Comparison of ENCODE assay signal across 8 cellular contexts in genomic region chr13:95403349-95404140, GRCh38.
A peak's percentile ranks its signal among the peaks of the same experiment; 100 is the strongest.
DNase-seq lines count a peak whose midpoint lies in the region; ATAC-seq and TF ChIP-seq lines count a peak whose summit lies in the region.

No MANE protein-coding gene starts in this region.

- H3K36me3 Mint-ChIP-seq in WTC11 = no peaks in the 10 kb centered on the region

- H3K9me3 Mint-ChIP-seq in WTC11 = no peaks in the 10 kb centered on the region

- H3K4me3 ChIP-seq in foreskin fibroblast (ENCODE audit: low read depth in 1 of 2, low read length in 2 of 2) = peak overlapping the region; percentile 46 to 67

- POLR2A ChIA-PET in WTC11 (lab: Charles Lee) = interaction anchor here (1.0 to 1.6 kb wide), 3 partner anchors 45 to 214 kb away, joined by 4 to 7 read pairs (median 6); no protein-coding TSS in a partner anchor

- H3K27ac Mint-ChIP-seq in WTC11 = peak overlapping the region; percentile 43

- ATAC-seq in HG02588 (IDR thresholded peaks at IDR 0.05; ENCODE audit: unreplicated experiment) = peak; percentile 9
- ATAC-seq in WTC11 = peak; percentile 91
- ATAC-seq in SK-N-SH treated with all-trans-retinoic acid at 6 μM for 48 hours = no peak
- no peak for ATAC-seq in GM21786 (IDR thresholded peaks at IDR 0.05; ENCODE audit: unreplicated experiment)

- H3K27me3 Mint-ChIP-seq in WTC11 (ENCODE audit: low read depth) = no peaks in the 10 kb centered on the region; the same call in 1 of the 2 replicates

- DNase-seq in EL = peak; percentile 19
- peak; percentile 81 for DNase-seq in WTC11 (ENCODE audit: low spot score)
- peak in 1 of 2 donors; percentile 12 for DNase-seq in foreskin fibroblast
- peak; percentile 9 for DNase-seq in renal cortical epithelial cell (ENCODE audit: low read depth)
- DNase-seq in NCI-H526 treated with DMSO at 0.1 percent for 48 hours (lab: John Stamatoyannopoulos, UW) = no peak

- H3K4me1 Mint-ChIP-seq in WTC11 = peaks cover 5% of the 10 kb centered on the region

- peak overlapping the region; percentile 74 for H3K4me3 Mint-ChIP-seq in WTC11

- TF ChIP-seq CTCF in WTC11 (IDR thresholded peaks at IDR 0.05) (no peak), foreskin fibroblast (IDR thresholded peaks at IDR 0.05; ENCODE audit: low read depth, low read length) (no peak)

- CTCF ChIA-PET in WTC11 (lab: Charles Lee) = interaction anchor here (0.6 to 11.7 kb wide), 59 partner anchors 10 to 783 kb away, joined by 3 to 388 read pairs (median 4); partner anchors contain the start of gene ABCC4

TF ChIP-seq in WTC11, 78 proteins besides CTCF, POLR2A, EP300 and RAD21:
- TF ChIP-seq ZNF232 (CRISPR knock-in tag; IDR thresholded peaks at IDR 0.05) (0 out of 2 replicates have a peak, but pooled peaks have one; percentile 34), MLX (CRISPR knock-in tag; IDR thresholded peaks at IDR 0.05) (no peak), NFYB (CRISPR knock-in tag; conservative IDR thresholded peaks at IDR 0.05; ENCODE audit: low read depth) (0 out of 2 replicates have a peak, but pooled peaks have one; percentile 13), OVOL2 (CRISPR knock-in tag; IDR thresholded peaks at IDR 0.05; ENCODE audit: borderline replicate concordance) (no peak)

TF ChIP-seq in SK-N-SH treated with all-trans-retinoic acid at 6 μM for 48 hours, 23 proteins besides CTCF, POLR2A, EP300 and RAD21:
- TF ChIP-seq TSHZ2 (CRISPR knock-in tag; IDR thresholded peaks at IDR 0.05) (no peak), ZC3H10 (CRISPR knock-in tag; IDR thresholded peaks at IDR 0.05) (no peak), ZFP30 (CRISPR knock-in tag; IDR thresholded peaks at IDR 0.05) (no peak), CSDC2 (CRISPR knock-in tag; IDR thresholded peaks at IDR 0.05) (no peak), PATZ1 (CRISPR knock-in tag; IDR thresholded peaks at IDR 0.05; ENCODE audit: borderline replicate concordance) (no peak), ESRRG (CRISPR knock-in tag; IDR thresholded peaks at IDR 0.05) (no peak), GLIS3 (CRISPR knock-in tag; IDR thresholded peaks at IDR 0.05) (no peak)

Comparison
In these comparisons a context has a peak if more than half of its experiments do, and no peak if none do; other contexts are left out.
1. ATAC-seq: peak in HG02588 (single experiment) and WTC11 (single experiment); none in SK-N-SH treated with all-trans-retinoic acid at 6 μM for 48 hours (single experiment) and GM21786 (single experiment).